Comparison of ENCODE assay signal across 8 cellular contexts in genomic region chr2:11983401-11983800, GRCh38.
"Had no signal": no experiment of that assay in that cellular context is flagged by ENCODE, and none has a peak within 500 bp of the region (broad histone marks: within the 10 kb centered on the region; RNA-seq: fewer than 3 reads in every experiment).

No MANE protein-coding gene starts in this region.

- H3K4me3 Mint-ChIP-seq: HFFc6 had no signal

- H3K27me3 Mint-ChIP-seq: IgD-negative memory B cell had no signal

- ATAC-seq: HCT116 had no signal

- DNase-seq: GM23248, GOT3, H7, HFFc6, KBM-7 had no signal

- H3K27ac ChIP-seq: GM23248 had no signal

- H3K9me3 Mint-ChIP-seq: HFFc6, IgD-negative memory B cell had no signal

- H3K9me3 ChIP-seq: HAP-1 had no signal

- H3K27ac Mint-ChIP-seq: HFFc6, IgD-negative memory B cell had no signal

- H3K36me3 ChIP-seq: HAP-1 had no signal

- H3K4me1 ChIP-seq: HAP-1 had no signal

- H3K4me3 ChIP-seq: GM23248, HAP-1 had no signal
